28 cellular contexts compared by ENCODE assay signal in genomic region chr10:111357859-111358258, GRCh38.
"Had no signal": no experiment of that assay in that cellular context is flagged by ENCODE, and none has a peak within 500 bp of the region (broad histone marks: within the 10 kb centered on the region; RNA-seq: fewer than 3 reads in every experiment).

No MANE protein-coding gene starts in this region.

- H3K9ac ChIP-seq: neural progenitor cell, parathyroid adenoma had no signal

- H2AFZ ChIP-seq: neural progenitor cell, parathyroid adenoma had no signal

- DNase-seq: natural killer cell; occipital lobe; ovary; posterior cingulate gyrus; psoas muscle; right cardiac atrium; spleen; stimulated activated CD4-positive, alpha-beta T cell treated with anti-CD3 and anti-CD28 coated beads, Interleukin-12 subunit alpha, Interleukin-12 subunit beta, amount 100 ng/mL, for 4 hours; stimulated activated CD4-positive, alpha-beta T cell treated with anti-CD3 and anti-CD28 coated beads, Interleukin-1b, Interleukin-23, amount 100 ng/mL, for 48 hours; stimulated activated CD4-positive, alpha-beta T cell treated with anti-CD3 and anti-CD28 coated beads, Interleukin-4, amount 100 ng/mL, for 1 hour; stimulated activated CD4-positive, alpha-beta T cell treated with anti-CD3 and anti-CD28 coated beads, Interleukin-4, amount 100 ng/mL, for 4 hours; stimulated activated CD8-positive, alpha-beta memory T cell treated with anti-CD3 and anti-CD28 coated beads, Interleukin-4, amount 100 ng/mL, for 48 hours; stimulated activated naive CD4-positive, alpha-beta T cell; stimulated activated naive CD8-positive, alpha-beta T cell treated with anti-CD3 and anti-CD28 coated beads, Interleukin-15, amount 100 ng/mL, for 72 hours; stimulated activated naive CD8-positive, alpha-beta T cell treated with anti-CD3 and anti-CD28 coated beads, Interleukin-15, Interleukin-2, amounts not matched to agents 100 U/mL and 50 U/mL, for 24 hours; substantia nigra; testis; tibial artery; transverse colon; upper lobe of right lung; uterus had no signal

- H3K4me3 ChIP-seq: neural progenitor cell, ovary, psoas muscle, skin epidermis, smooth muscle cell, spleen, suprapubic skin, testis, tibial artery, transverse colon, upper lobe of right lung, uterus had no signal

- H3K4me2 ChIP-seq: neural progenitor cell, smooth muscle cell had no signal

- H3K9me3 ChIP-seq: ovary, psoas muscle, spleen, suprapubic skin, testis, tibial artery, transverse colon, upper lobe of right lung, uterus had no signal

- H3K36me3 ChIP-seq: neural progenitor cell, ovary, spleen, suprapubic skin, tibial artery, transverse colon, upper lobe of right lung, uterus had no signal

- H3K27me3 ChIP-seq: neural progenitor cell, ovary, suprapubic skin, testis, tibial artery, uterus had no signal

- H3K4me1 ChIP-seq: neural progenitor cell, parathyroid adenoma, psoas muscle, spleen, suprapubic skin, testis, tibial artery, transverse colon, upper lobe of right lung, uterus had no signal

- ATAC-seq: natural killer cell; psoas muscle; right cardiac atrium; sciatic nerve; stimulated activated memory B cell treated with anti-CD40 and anti-IgM and Interleukin-4, amounts not matched to agents 10 μg/mL and 1 μg/mL and 100 μg/mL, for 72 hours; stimulated activated naive CD8-positive, alpha-beta T cell treated with anti-CD3 and anti-CD28 coated beads, Interleukin-15, amount 100 ng/mL, for 72 hours; stimulated activated naive CD8-positive, alpha-beta T cell treated with anti-CD3 and anti-CD28 coated beads, Interleukin-15, Interleukin-2, amounts not matched to agents 100 U/mL and 50 U/mL, for 24 hours; upper lobe of right lung had no signal

- H3K27ac ChIP-seq: neural progenitor cell, ovary, parathyroid adenoma, psoas muscle, skin epidermis, spleen, suprapubic skin, testis, tibial artery, transverse colon, upper lobe of right lung, uterus had no signal
